In the genomic region with DNA sequence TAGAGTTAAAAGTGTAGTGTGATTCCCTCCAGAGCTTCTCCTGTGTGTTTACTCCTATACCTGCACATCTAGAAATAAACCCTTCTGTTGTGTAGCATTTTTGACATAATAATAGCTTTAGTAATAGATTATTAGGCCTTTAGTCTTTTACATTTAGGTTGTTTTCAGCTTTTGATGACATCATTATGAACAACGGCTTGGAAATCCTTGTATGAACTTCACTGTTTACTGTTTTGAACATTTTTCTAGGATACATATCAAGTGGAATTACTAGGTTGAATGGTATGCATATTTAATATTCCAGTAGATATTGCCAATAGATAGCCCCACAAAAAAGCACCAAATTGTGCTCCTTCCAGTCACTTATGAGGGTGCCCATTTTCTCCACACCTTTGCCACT, we compare ENCODE assay signal across 16 cellular contexts.
"Had no signal": no experiment of that assay in that cellular context is flagged by ENCODE, and none has a peak within 500 bp of the region (broad histone marks: within the 10 kb centered on the region; RNA-seq: fewer than 3 reads in every experiment).

No MANE protein-coding gene starts in this region.

- H3K4me3 ChIP-seq: colonic mucosa, sigmoid colon, upper lobe of right lung had no signal

- H3K27me3 ChIP-seq: brain microvascular endothelial cell, colonic mucosa, sigmoid colon, upper lobe of right lung had no signal

- H3K27me3 Mint-ChIP-seq: activated B cell treated with CpG ODN at 0.5 μM for 24 hours; activated CD4-positive, alpha-beta memory T cell treated with anti-CD3 and anti-CD28 coated beads for 36 hours; activated naive CD8-positive, alpha-beta T cell treated with anti-CD3 and anti-CD28 coated beads, Interleukin-2, amount 10 ng/mL, durations not matched to agents 7 days and 5 days; central memory CD8-positive, alpha-beta T cell; natural killer cell treated with Interleukin-12 subunit alpha and Interleukin-12 subunit beta and Interleukin-15 and Interleukin-18, amount 100 ng/mL, for 72 hours had no signal

- ATAC-seq: natural killer cell treated with Interleukin-12 subunit alpha and Interleukin-12 subunit beta and Interleukin-15 and Interleukin-18, amount 100 ng/mL, for 72 hours; upper lobe of right lung had no signal

- H3K9me3 Mint-ChIP-seq: activated B cell treated with CpG ODN at 0.5 μM for 24 hours; activated CD4-positive, alpha-beta memory T cell treated with anti-CD3 and anti-CD28 coated beads for 36 hours; activated naive CD8-positive, alpha-beta T cell treated with anti-CD3 and anti-CD28 coated beads, Interleukin-2, amount 10 ng/mL, durations not matched to agents 7 days and 5 days; central memory CD8-positive, alpha-beta T cell; natural killer cell treated with Interleukin-12 subunit alpha and Interleukin-12 subunit beta and Interleukin-15 and Interleukin-18, amount 100 ng/mL, for 72 hours had no signal

- H3K36me3 ChIP-seq: brain microvascular endothelial cell, sigmoid colon, upper lobe of right lung had no signal

- H3K4me1 Mint-ChIP-seq: activated B cell treated with CpG ODN at 0.5 μM for 24 hours had no signal

- H3K4me1 ChIP-seq: colonic mucosa, upper lobe of right lung had no signal

- H3K36me3 Mint-ChIP-seq: activated CD4-positive, alpha-beta memory T cell treated with anti-CD3 and anti-CD28 coated beads for 36 hours had no signal

- H3K27ac Mint-ChIP-seq: activated B cell treated with CpG ODN at 0.5 μM for 24 hours; activated CD4-positive, alpha-beta memory T cell treated with anti-CD3 and anti-CD28 coated beads for 36 hours; activated naive CD8-positive, alpha-beta T cell treated with anti-CD3 and anti-CD28 coated beads, Interleukin-2, amount 10 ng/mL, durations not matched to agents 7 days and 5 days had no signal

- H3K9me3 ChIP-seq: colonic mucosa, sigmoid colon, upper lobe of right lung had no signal

- H3K27ac ChIP-seq: brain microvascular endothelial cell, colonic mucosa, sigmoid colon, upper lobe of right lung had no signal

- DNase-seq: activated B cell treated with CpG ODN at 0.5 μM for 24 hours; activated CD4-positive, alpha-beta memory T cell treated with anti-CD3 and anti-CD28 coated beads for 36 hours; activated CD4-positive, alpha-beta T cell treated with anti-CD3 and anti-CD28 coated beads for 4 hours; activated naive CD4-positive, alpha-beta T cell treated with Interleukin-2 at 50 U/mL for 16 hours; activated naive CD8-positive, alpha-beta T cell treated with anti-CD3 and anti-CD28 coated beads, Interleukin-2, amount 10 ng/mL, durations not matched to agents 7 days and 5 days; brain microvascular endothelial cell; colonic mucosa; mesendoderm; nucleus accumbens; sigmoid colon; stimulated activated CD8-positive, alpha-beta memory T cell treated with anti-CD3 and anti-CD28 coated beads, Interleukin-4, amount 100 ng/mL, for 48 hours; stimulated activated naive CD4-positive, alpha-beta T cell; T-helper 9 cell; upper lobe of right lung had no signal

- H3K4me3 Mint-ChIP-seq: activated B cell treated with CpG ODN at 0.5 μM for 24 hours; activated CD4-positive, alpha-beta memory T cell treated with anti-CD3 and anti-CD28 coated beads for 36 hours; activated naive CD8-positive, alpha-beta T cell treated with anti-CD3 and anti-CD28 coated beads, Interleukin-2, amount 10 ng/mL, durations not matched to agents 7 days and 5 days; central memory CD8-positive, alpha-beta T cell; natural killer cell treated with Interleukin-12 subunit alpha and Interleukin-12 subunit beta and Interleukin-15 and Interleukin-18, amount 100 ng/mL, for 72 hours had no signal
